ENCODE assay signal across 8 cellular contexts in the genomic region with DNA sequence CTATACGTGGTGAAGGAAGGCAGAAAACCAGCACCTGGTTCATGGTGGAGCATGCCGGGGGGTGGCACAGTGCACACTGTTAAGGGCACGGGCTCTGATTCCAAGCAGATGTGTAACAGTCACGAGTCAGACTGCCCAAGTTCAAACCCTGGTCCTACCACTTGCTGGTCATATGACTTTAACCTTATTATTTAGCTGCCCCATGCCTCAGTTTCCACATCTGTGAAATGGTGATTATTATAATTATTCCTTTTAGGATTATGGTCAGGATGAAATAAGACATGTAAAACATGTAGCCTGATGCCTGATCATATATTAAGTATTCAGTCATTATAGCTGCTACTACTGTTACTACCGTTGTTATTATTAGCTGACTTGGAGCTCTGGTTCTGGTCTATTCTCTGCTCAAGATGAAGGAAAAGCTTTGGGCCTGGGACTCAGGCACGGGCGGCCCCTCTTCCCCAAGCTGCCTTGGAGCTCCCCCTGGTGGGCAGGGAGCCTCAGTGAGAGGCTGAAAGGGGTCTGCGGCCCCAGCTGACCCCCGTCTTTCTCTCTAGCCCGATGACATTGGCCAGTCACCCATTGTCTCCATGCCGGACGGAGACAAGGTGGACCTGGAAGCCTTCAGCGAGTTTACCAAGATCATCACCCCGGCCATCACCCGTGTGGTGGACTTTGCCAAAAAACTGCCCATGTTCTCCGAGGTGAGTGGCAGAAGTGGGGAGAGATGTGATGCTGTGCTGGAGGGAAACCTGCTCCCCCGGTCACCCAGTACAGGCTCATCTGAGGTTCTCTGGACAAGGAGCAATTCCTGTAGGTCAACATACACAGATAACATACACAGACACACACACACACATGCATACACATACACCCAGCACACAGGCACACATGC. TPM values are rescaled to one million over a fixed set of nuclear protein-coding genes. Genes with fewer than 3 reads are reported as not detected.
DNase-seq lines count a peak whose midpoint lies in the region; ATAC-seq and TF ChIP-seq lines count a peak whose summit lies in the region.

No MANE protein-coding gene starts in this region.

- H3K4me1 Mint-ChIP-seq in endothelial cell (ENCODE audit: unreplicated experiment) (peaks cover 26% of the 10 kb centered on the region), neural crest cell (no peaks in the 10 kb centered on the region)

- H3K27me3 Mint-ChIP-seq in endothelial cell (ENCODE audit: unreplicated experiment), result peaks cover 16% of the 10 kb centered on the region
- H3K27me3 Mint-ChIP-seq in neural crest cell (ENCODE audit: low read depth), result no peaks in the 10 kb centered on the region

- H3K27ac Mint-ChIP-seq in endothelial cell (ENCODE audit: unreplicated experiment), result no peak overlapping the region
- H3K27ac Mint-ChIP-seq in neural crest cell (ENCODE audit: unreplicated experiment), result no peak overlapping the region

- TF ChIP-seq CTCF in LNCAP (IDR thresholded peaks at IDR 0.05), result peak; percentile 83
- TF ChIP-seq CTCF in endothelial cell (IDR thresholded peaks at IDR 0.05; ENCODE audit: unreplicated experiment), result peak; percentile 64
- peak; percentile 81 for TF ChIP-seq CTCF in neural crest cell (conservative IDR thresholded peaks at IDR 0.05)

- no peak for ATAC-seq in HG03175 (IDR thresholded peaks at IDR 0.05; ENCODE audit: unreplicated experiment)
- no peak for ATAC-seq in HG03342 (IDR thresholded peaks at IDR 0.05; ENCODE audit: unreplicated experiment)

- H3K4me3 Mint-ChIP-seq in endothelial cell (ENCODE audit: unreplicated experiment) (peak overlapping the region; percentile 8), neural crest cell (no peak overlapping the region)

- H3K36me3 Mint-ChIP-seq in endothelial cell (ENCODE audit: low read depth, unreplicated experiment) (peaks cover 24% of the 10 kb centered on the region), neural crest cell (ENCODE audit: low read depth) (peaks cover 8% of the 10 kb centered on the region)

- H3K9me3 Mint-ChIP-seq in endothelial cell (ENCODE audit: unreplicated experiment) (no peaks in the 10 kb centered on the region), neural crest cell (no peaks in the 10 kb centered on the region)

- peak; percentile 66 for DNase-seq in Daoy (ENCODE audit: low read depth)
- peak; percentile 56 to 63 for DNase-seq in activated CD4-positive, alpha-beta T cell treated with anti-CD3 and anti-CD28 coated beads for 4 hours
- peak; percentile 78 for DNase-seq in endothelial cell (ENCODE audit: low spot score)
- DNase-seq in neural crest cell (ENCODE audit: low read depth, low spot score), result peak; percentile 69
- DNase-seq in NCI-H2107 (lab: John Stamatoyannopoulos, UW), result no peak

RNA-seq across cellular contexts. Expression of a gene that starts 14.0 kb away (rescaled TPM):
- total RNA-seq in Daoy (2014; rRNA removed; shearing (Covaris generic)), result 0.80 and 1.4 TPM in 2 replicates
- total RNA-seq in endothelial cell (ENCODE audit: unreplicated experiment), result 2.6 TPM
- 2.5 and 2.8 TPM in 2 replicates for total RNA-seq in neural crest cell

RNA-seq across cellular contexts. Expression of a gene that starts 23.6 kb away (rescaled TPM):
- total RNA-seq in Daoy (2014; rRNA removed; shearing (Covaris generic)), result 4.4 and 7.7 TPM in 2 replicates
- total RNA-seq in endothelial cell (ENCODE audit: unreplicated experiment), result 13.6 TPM
- 15.0 and 15.3 TPM in 2 replicates for total RNA-seq in neural crest cell

RNA-seq across cellular contexts. Expression of a gene that starts 32.2 kb away (rescaled TPM):
- total RNA-seq in Daoy (2014; rRNA removed; shearing (Covaris generic)), result 31.8 and 39.2 TPM in 2 replicates
- total RNA-seq in endothelial cell (ENCODE audit: unreplicated experiment) (111 TPM), neural crest cell (147 and 154 TPM in 2 replicates)

RNA-seq across cellular contexts. Expression of a gene that starts 35.4 kb away (rescaled TPM):
- total RNA-seq in Daoy (2014; rRNA removed; shearing (Covaris generic)), result 46.5 and 52.5 TPM in 2 replicates
- 96.2 TPM for total RNA-seq in endothelial cell (ENCODE audit: unreplicated experiment)
- total RNA-seq in neural crest cell, result 147 and 153 TPM in 2 replicates

RNA-seq across cellular contexts. Expression of a gene that starts 53.9 kb away (rescaled TPM):
- total RNA-seq in Daoy (2014; rRNA removed; shearing (Covaris generic)), result 47.8 and 56.5 TPM in 2 replicates
- total RNA-seq in endothelial cell (ENCODE audit: unreplicated experiment) (96.4 TPM), neural crest cell (130 and 138 TPM in 2 replicates)
